24 cellular contexts compared by ENCODE assay signal in the genomic region with DNA sequence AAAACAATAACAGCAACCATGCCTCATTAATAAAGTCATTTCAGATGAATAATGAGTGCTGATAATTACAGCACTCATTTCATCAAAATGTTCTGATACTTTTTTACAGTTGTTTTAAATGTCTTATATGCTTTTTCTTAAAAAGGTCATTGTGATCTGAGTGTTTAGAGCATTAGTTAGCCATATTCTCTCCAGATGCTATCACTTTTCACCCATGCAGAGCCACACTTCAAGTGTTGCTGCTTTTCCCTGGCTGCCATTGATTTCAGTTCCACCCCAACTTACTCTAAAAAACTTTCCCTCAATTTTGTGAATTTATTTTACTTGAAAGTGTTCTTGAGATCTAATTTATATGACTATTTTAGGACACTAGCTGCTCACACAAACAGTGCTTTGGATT.
"Had no signal": no experiment of that assay in that cellular context is flagged by ENCODE, and none has a peak within 500 bp of the region (broad histone marks: within the 10 kb centered on the region; RNA-seq: fewer than 3 reads in every experiment).

No MANE protein-coding gene starts in this region.

- H3K4me1 ChIP-seq: ascending aorta, body of pancreas had no signal

- H3K9me3 ChIP-seq: ascending aorta, body of pancreas had no signal

- H3K27me3 Mint-ChIP-seq: activated CD4-positive, alpha-beta memory T cell treated with anti-CD3 and anti-CD28 coated beads for 36 hours; activated CD4-positive, alpha-beta T cell treated with anti-CD3 and anti-CD28 coated beads, Interleukin-2, amount 10 ng/mL, durations not matched to agents 7 days and 5 days; activated naive CD4-positive, alpha-beta T cell treated with anti-CD3 and anti-CD28 coated beads, Interleukin-2, amount 50 U/mL, for 24 hours; central memory CD8-positive, alpha-beta T cell; T-cell had no signal

- H3K4me1 Mint-ChIP-seq: activated CD4-positive, alpha-beta T cell treated with anti-CD3 and anti-CD28 coated beads, Interleukin-2, amount 10 ng/mL, durations not matched to agents 7 days and 5 days; activated naive CD4-positive, alpha-beta T cell treated with anti-CD3 and anti-CD28 coated beads, Interleukin-2, amount 50 U/mL, for 24 hours; central memory CD8-positive, alpha-beta T cell; T-cell had no signal

- H3K27ac Mint-ChIP-seq: activated CD4-positive, alpha-beta memory T cell treated with anti-CD3 and anti-CD28 coated beads for 36 hours; activated CD4-positive, alpha-beta T cell treated with anti-CD3 and anti-CD28 coated beads, Interleukin-2, amount 10 ng/mL, durations not matched to agents 7 days and 5 days; activated naive CD4-positive, alpha-beta T cell treated with anti-CD3 and anti-CD28 coated beads, Interleukin-2, amount 50 U/mL, for 24 hours; activated T-helper 1 cell treated with anti-CD3 and anti-CD28 coated beads, Interleukin-12 subunit alpha, Interleukin-12 subunit beta, Interleukin-2, Interleukin-4 antibody, amounts not matched to agents 30 ng/mL and 10 ng/mL and 1 ng/mL, durations not matched to agents 14 hours and 24 hours and 36 hours had no signal

- DNase-seq: activated CD4-positive, alpha-beta memory T cell treated with anti-CD3 and anti-CD28 coated beads for 36 hours; activated CD4-positive, alpha-beta T cell treated with anti-CD3 and anti-CD28 coated beads, Interleukin-2, amount 10 ng/mL, durations not matched to agents 7 days and 5 days; activated CD4-positive, CD25-positive, alpha-beta regulatory T cell; activated CD8-positive, alpha-beta memory T cell treated with anti-CD3 and anti-CD28 coated beads for 24 hours; activated effector memory CD4-positive, alpha-beta T cell treated with Interleukin-2 at 50 U/mL for 16 hours; activated naive CD4-positive, alpha-beta T cell; amniotic stem cell; body of pancreas; Kasumi-1; NCI-H1105 treated with DMSO at 0.1 percent for 48 hours; NCI-H1436 treated with DMSO at 0.1 percent for 48 hours; NCI-H187; NCI-H2081; NCI-H2171 treated with DMSO at 0.1 percent for 48 hours; NCI-H226; NCI-H526 treated with DMSO at 0.1 percent for 48 hours; NCI-H82; T-cell had no signal

- H3K27ac ChIP-seq: ascending aorta, body of pancreas, VCaP had no signal

- H3K4me3 ChIP-seq: ascending aorta, body of pancreas, SK-N-MC had no signal

- H3K27me3 ChIP-seq: ascending aorta, body of pancreas had no signal

- H3K4me3 Mint-ChIP-seq: activated CD4-positive, alpha-beta memory T cell treated with anti-CD3 and anti-CD28 coated beads for 36 hours; activated CD4-positive, alpha-beta T cell treated with anti-CD3 and anti-CD28 coated beads, Interleukin-2, amount 10 ng/mL, durations not matched to agents 7 days and 5 days; activated naive CD4-positive, alpha-beta T cell treated with anti-CD3 and anti-CD28 coated beads, Interleukin-2, amount 50 U/mL, for 24 hours; activated T-helper 1 cell treated with anti-CD3 and anti-CD28 coated beads, Interleukin-12 subunit alpha, Interleukin-12 subunit beta, Interleukin-2, Interleukin-4 antibody, amounts not matched to agents 30 ng/mL and 10 ng/mL and 1 ng/mL, durations not matched to agents 14 hours and 24 hours and 36 hours; central memory CD8-positive, alpha-beta T cell; T-cell had no signal

- ATAC-seq: body of pancreas, T-cell had no signal
